ENCODE assay signal across 8 cellular contexts in the genomic region with DNA sequence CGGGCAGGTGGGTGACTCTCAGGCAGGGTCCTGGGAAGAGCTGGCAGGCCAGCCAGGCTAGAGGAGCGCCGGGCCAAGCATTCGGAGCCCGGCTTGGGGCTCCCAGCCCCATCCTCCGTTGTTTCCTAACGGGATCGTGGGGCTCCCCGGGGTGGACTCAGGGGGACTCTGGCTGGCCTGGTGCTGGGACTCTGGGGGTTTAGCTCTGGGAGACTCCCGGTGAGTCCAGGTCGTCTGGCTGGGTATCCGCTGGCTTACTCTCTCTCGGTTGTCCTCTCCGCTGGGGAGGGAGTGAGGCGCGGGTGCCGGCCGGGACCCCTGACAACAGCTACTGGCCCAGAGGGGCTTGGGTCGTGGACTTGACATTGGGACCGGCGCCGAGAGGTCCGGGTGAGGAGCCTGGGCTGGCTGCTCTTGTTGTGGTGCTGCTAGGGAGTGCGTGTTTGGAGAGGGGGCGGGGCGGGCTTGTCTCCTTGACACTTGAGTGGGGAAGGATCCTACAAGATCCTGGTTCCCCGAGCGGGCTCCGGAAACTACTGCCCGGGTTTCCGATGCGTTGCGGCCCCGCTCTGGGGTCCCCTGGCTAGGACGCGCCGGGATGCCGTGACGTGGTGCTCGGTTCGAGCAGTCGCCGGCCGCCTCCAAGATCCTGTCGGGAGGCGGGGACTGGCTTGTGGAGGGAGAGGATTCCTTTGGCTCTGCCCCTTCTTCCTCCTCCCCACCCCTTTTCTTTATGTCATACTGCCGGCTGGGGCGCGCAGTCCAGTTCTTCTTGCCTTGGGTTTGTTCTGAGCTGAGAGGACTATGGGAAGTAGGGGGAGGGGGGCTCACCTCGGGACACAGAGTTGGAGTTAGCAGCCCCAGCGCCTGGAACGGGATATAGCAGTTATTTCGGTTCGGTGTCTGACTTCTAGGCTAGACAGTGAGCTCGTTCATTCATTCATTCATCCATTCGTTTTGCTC. TPM values are rescaled to one million over a fixed set of nuclear protein-coding genes. Genes with fewer than 3 reads are reported as not detected.
DNase-seq lines count a peak whose midpoint lies in the region; ATAC-seq, FAIRE-seq and TF ChIP-seq lines count a peak whose summit lies in the region.

No MANE protein-coding gene starts in this region.

- in situ Hi-C loops in KBM-7 (cut with MboI; ENCODE audit: low pct_unique_long_range_greater_than_20kb, low sequenced_read_pairs), result no loop called here

- H3K4me3 Mint-ChIP-seq in Calu3 (ENCODE audit: low read depth, unreplicated experiment), result peak overlapping the region; percentile 99
- peak overlapping the region; percentile 95 for H3K4me3 Mint-ChIP-seq in activated T-helper 2 cell treated with anti-CD3 and anti-CD28 coated beads, Interferon-gamma antibody, Interleukin-2, Interleukin-4, amounts not matched to agents 10 μg/mL and 5 μg/mL and 100 μg/mL, durations not matched to agents 14 hours and 24 hours and 36 hours (ENCODE audit: low read depth)
- peak overlapping the region; percentile 93 to 99 (median 97) for H3K4me3 Mint-ChIP-seq in naive thymus-derived CD8-positive, alpha-beta T cell
- peak overlapping the region; percentile 95 to 99 for H3K4me3 Mint-ChIP-seq in stimulated activated naive B cell treated with anti-CD40 and anti-IgM and Interleukin-4, amounts not matched to agents 10 μg/mL and 1 μg/mL and 100 μg/mL, for 72 hours

- intact Hi-C loops in Calu3 (cut with micrococcal nuclease; ENCODE audit: unreplicated experiment), result no loop called here
- intact Hi-C loops in activated T-helper 2 cell treated with anti-CD3 and anti-CD28 coated beads, Interferon-gamma antibody, Interleukin-2, Interleukin-4, amounts not matched to agents 10 μg/mL and 5 μg/mL and 100 μg/mL, durations not matched to agents 14 hours and 24 hours and 36 hours (cut with micrococcal nuclease), result loop anchor here (10.0 kb wide), 1 partner anchor 359 kb away; no protein-coding TSS in a partner anchor

- peak overlapping the region; percentile 84 for H3K27ac Mint-ChIP-seq in Calu3 (ENCODE audit: unreplicated experiment)
- H3K27ac Mint-ChIP-seq in activated T-helper 2 cell treated with anti-CD3 and anti-CD28 coated beads, Interferon-gamma antibody, Interleukin-2, Interleukin-4, amounts not matched to agents 10 μg/mL and 5 μg/mL and 100 μg/mL, durations not matched to agents 14 hours and 24 hours and 36 hours, result peak overlapping the region; percentile 97
- peak overlapping the region; percentile 96 to 98 (median 97) for H3K27ac Mint-ChIP-seq in naive thymus-derived CD8-positive, alpha-beta T cell
- H3K27ac Mint-ChIP-seq in stimulated activated naive B cell treated with anti-CD40 and anti-IgM and Interleukin-4, amounts not matched to agents 10 μg/mL and 1 μg/mL and 100 μg/mL, for 72 hours, result peak overlapping the region; percentile 97

- TF ChIP-seq CTCF in Calu3 (IDR thresholded peaks at IDR 0.05; ENCODE audit: unreplicated experiment), result no peak

- peak; percentile 70 for DNase-seq in Calu3
- peak; percentile 93 for DNase-seq in KBM-7
- DNase-seq in RCC 7860 (ENCODE audit: low spot score), result peak; percentile 79
- peak; percentile 55 for DNase-seq in activated T-helper 2 cell treated with anti-CD3 and anti-CD28 coated beads, Interferon-gamma antibody, Interleukin-2, Interleukin-4, amounts not matched to agents 10 μg/mL and 5 μg/mL and 100 μg/mL, durations not matched to agents 14 hours and 24 hours and 36 hours (ENCODE audit: low spot score)
- peak; percentile 78 for DNase-seq in fibroblast of peridontal ligament (ENCODE audit: extremely low read depth)
- peak; percentile 7 to 66 (median 22) for DNase-seq in naive thymus-derived CD8-positive, alpha-beta T cell
- peak; percentile 35 for DNase-seq in stimulated activated naive B cell treated with anti-CD40 and anti-IgM and Interleukin-4, amounts not matched to agents 10 μg/mL and 1 μg/mL and 100 μg/mL, for 72 hours

- no peaks in the 10 kb centered on the region for H3K9me3 Mint-ChIP-seq in Calu3 (ENCODE audit: low read depth, unreplicated experiment)
- no peaks in the 10 kb centered on the region for H3K9me3 Mint-ChIP-seq in activated T-helper 2 cell treated with anti-CD3 and anti-CD28 coated beads, Interferon-gamma antibody, Interleukin-2, Interleukin-4, amounts not matched to agents 10 μg/mL and 5 μg/mL and 100 μg/mL, durations not matched to agents 14 hours and 24 hours and 36 hours
- no peaks in the 10 kb centered on the region for H3K9me3 Mint-ChIP-seq in naive thymus-derived CD8-positive, alpha-beta T cell
- no peaks in the 10 kb centered on the region for H3K9me3 Mint-ChIP-seq in stimulated activated naive B cell treated with anti-CD40 and anti-IgM and Interleukin-4, amounts not matched to agents 10 μg/mL and 1 μg/mL and 100 μg/mL, for 72 hours

- no TSS peak for BruUV-seq in Calu3 (replicated peaks; lab: Mats Ljungman, UMichigan)

- POLR2A ChIA-PET in naive thymus-derived CD8-positive, alpha-beta T cell (lab: Charles Lee), result interaction anchor here (0.8 to 1.2 kb wide), 2 partner anchors 65 to 1374 kb away, joined by 3 read pairs; no protein-coding TSS in a partner anchor

- FAIRE-seq in RCC 7860 (lab: Jason Lieb, UNC), result no peak

- peaks cover 35% of the 10 kb centered on the region for H3K36me3 Mint-ChIP-seq in Calu3 (ENCODE audit: insufficient read depth, unreplicated experiment)
- H3K36me3 Mint-ChIP-seq in activated T-helper 2 cell treated with anti-CD3 and anti-CD28 coated beads, Interferon-gamma antibody, Interleukin-2, Interleukin-4, amounts not matched to agents 10 μg/mL and 5 μg/mL and 100 μg/mL, durations not matched to agents 14 hours and 24 hours and 36 hours (ENCODE audit: low read depth), result peaks cover 61% of the 10 kb centered on the region
- H3K36me3 Mint-ChIP-seq in naive thymus-derived CD8-positive, alpha-beta T cell, result peaks cover 0 to 29% (median 8%) of the 10 kb centered on the region in 3 donors
- peaks cover 16 to 26% of the 10 kb centered on the region in 2 donors for H3K36me3 Mint-ChIP-seq in stimulated activated naive B cell treated with anti-CD40 and anti-IgM and Interleukin-4, amounts not matched to agents 10 μg/mL and 1 μg/mL and 100 μg/mL, for 72 hours

- peaks cover 8% of the 10 kb centered on the region for H3K4me1 Mint-ChIP-seq in Calu3 (ENCODE audit: low read depth, unreplicated experiment)
- H3K4me1 Mint-ChIP-seq in activated T-helper 2 cell treated with anti-CD3 and anti-CD28 coated beads, Interferon-gamma antibody, Interleukin-2, Interleukin-4, amounts not matched to agents 10 μg/mL and 5 μg/mL and 100 μg/mL, durations not matched to agents 14 hours and 24 hours and 36 hours (ENCODE audit: low read depth), result peaks cover 24% of the 10 kb centered on the region
- H3K4me1 Mint-ChIP-seq in naive thymus-derived CD8-positive, alpha-beta T cell, result peaks cover 28 to 55% (median 48%) of the 10 kb centered on the region in 4 donors
- peaks cover 9 to 36% of the 10 kb centered on the region in 2 donors for H3K4me1 Mint-ChIP-seq in stimulated activated naive B cell treated with anti-CD40 and anti-IgM and Interleukin-4, amounts not matched to agents 10 μg/mL and 1 μg/mL and 100 μg/mL, for 72 hours

- H3K27me3 Mint-ChIP-seq in Calu3 (ENCODE audit: unreplicated experiment), result no peaks in the 10 kb centered on the region
- H3K27me3 Mint-ChIP-seq in activated T-helper 2 cell treated with anti-CD3 and anti-CD28 coated beads, Interferon-gamma antibody, Interleukin-2, Interleukin-4, amounts not matched to agents 10 μg/mL and 5 μg/mL and 100 μg/mL, durations not matched to agents 14 hours and 24 hours and 36 hours (ENCODE audit: low read depth), result no peaks in the 10 kb centered on the region
- no peaks in the 10 kb centered on the region for H3K27me3 Mint-ChIP-seq in naive thymus-derived CD8-positive, alpha-beta T cell
- H3K27me3 Mint-ChIP-seq in stimulated activated naive B cell treated with anti-CD40 and anti-IgM and Interleukin-4, amounts not matched to agents 10 μg/mL and 1 μg/mL and 100 μg/mL, for 72 hours, result no peaks in the 10 kb centered on the region

- CTCF ChIA-PET in Calu3 (lab: Charles Lee), result interaction anchor here (0.5 to 1.3 kb wide), 3 partner anchors 9 to 252 kb away, joined by 3 to 6 read pairs (median 4); no protein-coding TSS in a partner anchor

- peak; percentile 34 for ATAC-seq in GM21528 (IDR thresholded peaks at IDR 0.05; ENCODE audit: low FRiP score, unreplicated experiment)
- ATAC-seq in naive thymus-derived CD8-positive, alpha-beta T cell, result peak; percentile 4 to 9
- ATAC-seq in stimulated activated naive B cell treated with anti-CD40 and anti-IgM and Interleukin-4, amounts not matched to agents 10 μg/mL and 1 μg/mL and 100 μg/mL, for 72 hours (replicated peaks), result peak; percentile 14 to 24

RNA-seq across cellular contexts. Expression of a gene that starts 0.6 kb away (rescaled TPM):
- 27.5 and 30.0 TPM in 2 replicates for total RNA-seq in Calu3 (2022)
- 31.5 and 32.0 TPM in 2 replicates for total RNA-seq in activated T-helper 2 cell treated with anti-CD3 and anti-CD28 coated beads, Interferon-gamma antibody, Interleukin-2, Interleukin-4, amounts not matched to agents 10 μg/mL and 5 μg/mL and 100 μg/mL, durations not matched to agents 14 hours and 24 hours and 36 hours
- total RNA-seq in naive thymus-derived CD8-positive, alpha-beta T cell, result 10 to 100 TPM; 48.7 to 49.3 TPM
- 10 to 100 TPM; 16.7 to 22.7 (median 21.4) TPM for polyA plus RNA-seq in naive thymus-derived CD8-positive, alpha-beta T cell

Comparison
In these comparisons a context has a peak if more than half of its experiments do, and no peak if none do; other contexts are left out.
1. Peak in every context shown above with its lines: DNase-seq and ATAC-seq.
2. DNase-seq: peak in every context shown above with its lines; median percentile 93 in KBM-7; 79 in RCC 7860; 78 in fibroblast of peridontal ligament; 70 in Calu3; 55 in activated T-helper 2 cell treated with anti-CD3 and anti-CD28 coated beads, Interferon-gamma antibody, Interleukin-2, Interleukin-4, amounts not matched to agents 10 μg/mL and 5 μg/mL and 100 μg/mL, durations not matched to agents 14 hours and 24 hours and 36 hours; 35 in stimulated activated naive B cell treated with anti-CD40 and anti-IgM and Interleukin-4, amounts not matched to agents 10 μg/mL and 1 μg/mL and 100 μg/mL, for 72 hours; 22 in naive thymus-derived CD8-positive, alpha-beta T cell.